8 cellular contexts compared by ENCODE assay signal in genomic region chr6:24402697-24403500, GRCh38. TPM values are rescaled to one million over a fixed set of nuclear protein-coding genes. Genes with fewer than 3 reads are reported as not detected.
DNase-seq lines count a peak whose midpoint lies in the region; ATAC-seq and TF ChIP-seq lines count a peak whose summit lies in the region.

A gene with protein sequence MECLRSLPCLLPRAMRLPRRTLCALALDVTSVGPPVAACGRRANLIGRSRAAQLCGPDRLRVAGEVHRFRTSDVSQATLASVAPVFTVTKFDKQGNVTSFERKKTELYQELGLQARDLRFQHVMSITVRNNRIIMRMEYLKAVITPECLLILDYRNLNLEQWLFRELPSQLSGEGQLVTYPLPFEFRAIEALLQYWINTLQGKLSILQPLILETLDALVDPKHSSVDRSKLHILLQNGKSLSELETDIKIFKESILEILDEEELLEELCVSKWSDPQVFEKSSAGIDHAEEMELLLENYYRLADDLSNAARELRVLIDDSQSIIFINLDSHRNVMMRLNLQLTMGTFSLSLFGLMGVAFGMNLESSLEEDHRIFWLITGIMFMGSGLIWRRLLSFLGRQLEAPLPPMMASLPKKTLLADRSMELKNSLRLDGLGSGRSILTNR (plus strand): TSS chr6:24402936. CDS start chr6:24403047, 111 bp downstream.

- H3K36me3 ChIP-seq in Peyer's patch (peaks cover 0 to 9% (median 0%) of the 10 kb centered on the region in 3 donors), esophagus squamous epithelium (peaks cover 0 to 29% (median 0%) of the 10 kb centered on the region in 3 donors)

- TF ChIP-seq POLR2A in Peyer's patch (IDR thresholded peaks at IDR 0.05) (peak; percentile 83 to 85), esophagus squamous epithelium (IDR thresholded peaks at IDR 0.05) (peak in 3 of 4 donors; percentile 63 to 79 (median 73))

- H3K4me1 ChIP-seq in Peyer's patch: peaks cover 0 to 14% (median 4%) of the 10 kb centered on the region in 4 donors
- peaks cover 5 to 30% (median 8%) of the 10 kb centered on the region in 3 donors for H3K4me1 ChIP-seq in esophagus squamous epithelium

- intact Hi-C loops in esophagus squamous epithelium (cut with DNase I): no loop called here

- TF ChIP-seq CTCF in Peyer's patch (IDR thresholded peaks at IDR 0.05) (no peak), esophagus squamous epithelium (IDR thresholded peaks at IDR 0.05) (no peak)

- peak; percentile 95 for ATAC-seq in GM21717 (IDR thresholded peaks at IDR 0.05; ENCODE audit: unreplicated experiment)

- H3K27ac ChIP-seq in Peyer's patch: peak within 1 kb of the TSS; percentile 63 to 83 (median 71)
- H3K27ac ChIP-seq in esophagus squamous epithelium: peak within 1 kb of the TSS; percentile 80 to 89 (median 86)

- DNase-seq in DMS79 (lab: John Stamatoyannopoulos, UW) (peak; percentile 91), Peyer's patch (peak; percentile 79 to 95 (median 91)), activated T-helper 1 cell treated with Interleukin-2 at 50 U/mL for 16 hours (ENCODE audit: low read depth) (peak; percentile 71), esophagus squamous epithelium (lab: John Stamatoyannopoulos, UW) (peak; percentile 28), myocyte (ENCODE audit: low read depth) (peak; percentile 80)
- peak; percentile 68 for DNase-seq in Jurkat, Clone E6-1 (ENCODE audit: low read depth, low spot score)
- peak; percentile 63 to 70 for DNase-seq in stimulated activated CD8-positive, alpha-beta memory T cell treated with anti-CD3 and anti-CD28 coated beads, Interleukin-7, amount 100 ng/mL, for 48 hours (ENCODE audit: extremely low read depth in 1 of 2, low read depth in 1 of 2)

- H3K27me3 ChIP-seq in Peyer's patch (no peaks in the 10 kb centered on the region), esophagus squamous epithelium (peaks cover 0 to 18% (median 0%) of the 10 kb centered on the region in 4 donors)

- 0% methylated on average over 5 to 11 of the region's 63 CpGs for WGBS in esophagus squamous epithelium, 2 donors

- H3K4me3 ChIP-seq in Jurkat, Clone E6-1 (ENCODE audit: low read length): peak within 1 kb of the TSS; percentile 91
- peak within 1 kb of the TSS; percentile 72 to 99 (median 86) for H3K4me3 ChIP-seq in Peyer's patch
- peak within 1 kb of the TSS; percentile 91 to 100 (median 96) for H3K4me3 ChIP-seq in esophagus squamous epithelium

- no peaks in the 10 kb centered on the region for H3K9me3 ChIP-seq in Peyer's patch
- no peaks in the 10 kb centered on the region for H3K9me3 ChIP-seq in esophagus squamous epithelium

RNA-seq across cellular contexts. Expression of the gene that starts here (rescaled TPM):
- 37.5 TPM for polyA plus RNA-seq in Jurkat, Clone E6-1 (2012; ENCODE audit: insufficient read depth, insufficient read length)
- 10 to 100 TPM; 20.8 to 30.5 (median 27.4) TPM for total RNA-seq in Peyer's patch
- total RNA-seq in esophagus squamous epithelium: 10 to 100 TPM; 21.3 to 34.4 (median 29.3) TPM
- total RNA-seq in myocyte: 27.9 and 28.1 TPM in 2 replicates
- 14.4 TPM for polyA plus RNA-seq in myocyte (2012)

Comparison
In these comparisons a context has a peak if more than half of its experiments do, and no peak if none do; other contexts are left out.
1. Peak in every context shown above with its lines: DNase-seq, ATAC-seq, H3K4me3 ChIP-seq and H3K27ac ChIP-seq.
2. DNase-seq: peak in every context shown above with its lines; median percentile 91 in DMS79; 91 in Peyer's patch; 80 in myocyte; 71 in activated T-helper 1 cell treated with Interleukin-2 at 50 U/mL for 16 hours; 68 in Jurkat, Clone E6-1; 66 in stimulated activated CD8-positive, alpha-beta memory T cell treated with anti-CD3 and anti-CD28 coated beads, Interleukin-7, amount 100 ng/mL, for 48 hours; 28 in esophagus squamous epithelium.